Comparison of ENCODE assay signal across 18 cellular contexts in genomic region chr19:33676999-33677665, GRCh38. TPM values are rescaled to one million over a fixed set of nuclear protein-coding genes. Genes with fewer than 3 reads are reported as not detected.
DNase-seq lines count a peak whose midpoint lies in the region; TF ChIP-seq lines count a peak whose summit lies in the region.
"Had no signal": no experiment of that assay in that cellular context is flagged by ENCODE, and none has a peak within 500 bp of the region (broad histone marks: within the 10 kb centered on the region; RNA-seq: fewer than 3 reads in every experiment).

No MANE protein-coding gene starts in this region.

- POLR2A ChIA-PET in CD8-positive, alpha-beta memory T cell (lab: Charles Lee), result no interaction called here

- no peaks in the 10 kb centered on the region for H3K4me1 ChIP-seq in suprapubic skin
- H3K4me1 ChIP-seq in CD8-positive, alpha-beta memory T cell (ENCODE audit: insufficient read depth, low read length), result no peaks in the 10 kb centered on the region

- no peak for TF ChIP-seq CTCF in coronary artery (IDR thresholded peaks at IDR 0.05)
- no peak for TF ChIP-seq CTCF in suprapubic skin (IDR thresholded peaks at IDR 0.05)

- no peak for TF ChIP-seq POLR2A in suprapubic skin (IDR thresholded peaks at IDR 0.05)

- H3K36me3 ChIP-seq in suprapubic skin, result no peaks in the 10 kb centered on the region
- H3K36me3 ChIP-seq in CD8-positive, alpha-beta memory T cell (ENCODE audit: insufficient read depth, low read length), result no peaks in the 10 kb centered on the region

- no peak for TF ChIP-seq EP300 in suprapubic skin (IDR thresholded peaks at IDR 0.05)

- WGBS in suprapubic skin, result 73% methylated on average over 7 of the region's 7 CpGs

- CTCF ChIA-PET in CD8-positive, alpha-beta memory T cell (lab: Charles Lee), result no interaction called here

- H3K4me3 Mint-ChIP-seq in CD8-positive, alpha-beta memory T cell, result peak overlapping the region in 1 of 7 donors; percentile 70
- H3K4me3 Mint-ChIP-seq: CD4-positive, alpha-beta T cell had no signal

- no peak overlapping the region for H3K27ac Mint-ChIP-seq in CD8-positive, alpha-beta memory T cell
- H3K27ac Mint-ChIP-seq: CD4-positive, alpha-beta T cell had no signal

- H3K4me3 ChIP-seq in coronary artery (no peak overlapping the region), suprapubic skin (no peak overlapping the region)
- H3K4me3 ChIP-seq in CD8-positive, alpha-beta memory T cell (ENCODE audit: low read length), result no peak overlapping the region

- H3K36me3 Mint-ChIP-seq in CD8-positive, alpha-beta memory T cell, result no peaks in the 10 kb centered on the region

- no peaks in the 10 kb centered on the region for H3K4me1 Mint-ChIP-seq in CD8-positive, alpha-beta memory T cell

- no peaks in the 10 kb centered on the region for H3K9me3 Mint-ChIP-seq in CD8-positive, alpha-beta memory T cell
- H3K9me3 Mint-ChIP-seq: CD4-positive, alpha-beta T cell had no signal

- H3K27me3 ChIP-seq in suprapubic skin, result peaks cover 28% of the 10 kb centered on the region
- no peaks in the 10 kb centered on the region for H3K27me3 ChIP-seq in CD8-positive, alpha-beta memory T cell (ENCODE audit: insufficient read depth, low read length, poor library complexity, severe bottlenecking)

- peak; percentile 20 for DNase-seq in activated CD8-positive, alpha-beta memory T cell treated with anti-CD3 and anti-CD28 coated beads, Interleukin-2, amount 50 U/mL, for 48 hours
- DNase-seq in activated CD8-positive, alpha-beta memory T cell treated with anti-CD3 and anti-CD28 coated beads for 24 hours, result no peak
- peak; percentile 6 for DNase-seq in NCI-H2196 (lab: John Stamatoyannopoulos, UW; ENCODE audit: unreplicated experiment)
- DNase-seq in coronary artery (ENCODE audit: low spot score), result peak; percentile 40
- DNase-seq in suprapubic skin (ENCODE audit: low spot score in 2 of 2), result peak; percentile 46 to 66
- DNase-seq in CD8-positive, alpha-beta memory T cell, result no peak
- DNase-seq in activated gamma-delta T cell (lab: John Stamatoyannopoulos, UW), result no peak
- no peak for DNase-seq in NOMO-1 treated with dmso at 0.1 percent for 144 hours (lab: John Stamatoyannopoulos, UW; ENCODE audit: unreplicated experiment)
- DNase-seq: ACHN, EL, KG1, NCI-H1105, NCI-H187 treated with DMSO at 0.1 percent for 48 hours, NCI-H345, NCI-H774, SHP77 treated with DMSO at 0.1 percent for 48 hours had no signal

- H3K9me3 ChIP-seq in suprapubic skin, result no peaks in the 10 kb centered on the region
- H3K9me3 ChIP-seq in CD8-positive, alpha-beta memory T cell (ENCODE audit: low read length), result no peaks in the 10 kb centered on the region

- peaks cover 7 to 15% of the 10 kb centered on the region in 2 donors for H3K27me3 Mint-ChIP-seq in CD8-positive, alpha-beta memory T cell

- H3K27ac ChIP-seq in coronary artery (no peak overlapping the region), suprapubic skin (no peak overlapping the region)
- H3K27ac ChIP-seq in CD8-positive, alpha-beta memory T cell (ENCODE audit: low read depth, low read length), result no peak overlapping the region

RNA-seq across cellular contexts. Expression of gene CHST8, which starts 55.4 kb away (rescaled TPM):
- total RNA-seq in suprapubic skin, result under 1 TPM in 1 of 4 donors, not detected in 3; 0.36 TPM
- not detected for total RNA-seq in CD8-positive, alpha-beta memory T cell
- not detected for polyA plus RNA-seq in CD8-positive, alpha-beta memory T cell
- total RNA-seq: CD4-positive, alpha-beta T cell; M059J had no signal

Comparison
In these comparisons a context has a peak if more than half of its experiments do, and no peak if none do; other contexts are left out.
1. DNase-seq: peak in activated CD8-positive, alpha-beta memory T cell treated with anti-CD3 and anti-CD28 coated beads, Interleukin-2, amount 50 U/mL, for 48 hours (single experiment), NCI-H2196 (single experiment), coronary artery (single experiment) and suprapubic skin (2 of 2); none in activated CD8-positive, alpha-beta memory T cell treated with anti-CD3 and anti-CD28 coated beads for 24 hours (single experiment), CD8-positive, alpha-beta memory T cell (0 of 5), activated gamma-delta T cell (single experiment) and NOMO-1 treated with dmso at 0.1 percent for 144 hours (single experiment).